Comparison of ENCODE assay signal across 11 cellular contexts in the genomic region with DNA sequence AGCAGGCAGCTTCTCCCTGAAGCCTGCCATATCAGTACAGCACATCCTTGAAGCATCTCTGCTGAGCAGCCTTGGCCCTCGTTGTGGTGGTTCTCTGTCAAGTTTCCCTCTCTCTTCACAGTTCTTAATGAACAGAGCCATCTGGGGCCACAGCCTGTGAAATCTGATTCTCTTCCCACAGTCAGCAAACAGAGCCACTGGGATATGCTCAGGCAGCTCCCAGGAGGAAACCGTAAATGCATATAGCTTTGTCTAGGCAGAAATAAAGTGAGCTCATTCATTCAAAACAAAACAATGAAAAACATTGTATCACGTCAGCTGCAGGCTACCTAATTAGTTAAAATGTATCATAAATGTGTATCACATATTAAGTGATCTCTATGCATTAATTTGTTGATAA.
DNase-seq lines count a peak whose midpoint lies in the region; TF ChIP-seq lines count a peak whose summit lies in the region.
"Had no signal": no experiment of that assay in that cellular context is flagged by ENCODE, and none has a peak within 500 bp of the region (broad histone marks: within the 10 kb centered on the region; RNA-seq: fewer than 3 reads in every experiment).

No MANE protein-coding gene starts in this region.

- H3K27ac ChIP-seq in sigmoid colon, result no peak overlapping the region

- H3K4me1 ChIP-seq in sigmoid colon, result no peaks in the 10 kb centered on the region

- 57 to 68% methylated on average over 3 of the region's 3 CpGs for WGBS in sigmoid colon, 2 donors

- in situ Hi-C loops in SK-MEL-5 (cut with HindIII; ENCODE audit: low pct_unique_long_range_greater_than_20kb, low sequenced_read_pairs), result no loop called here

- H3K27me3 ChIP-seq in sigmoid colon, result no peaks in the 10 kb centered on the region

- no peaks in the 10 kb centered on the region for H3K36me3 ChIP-seq in sigmoid colon

- no peak for TF ChIP-seq EP300 in sigmoid colon (IDR thresholded peaks at IDR 0.05)

- intact Hi-C loops in sigmoid colon (cut with DNase I), result no loop called here

- DNase-seq in AG20443 (ENCODE audit: low spot score), result peak; percentile 16
- DNase-seq in LoVo (ENCODE audit: low spot score), result peak; percentile 4
- DNase-seq in SK-MEL-5 (ENCODE audit: low read depth, low spot score), result peak; percentile 80
- peak; percentile 26 for DNase-seq in inferior parietal cortex (ENCODE audit: extremely low spot score)
- no peak for DNase-seq in NCI-H2227 (lab: John Stamatoyannopoulos, UW; ENCODE audit: unreplicated experiment)
- DNase-seq in sigmoid colon, result no peak
- no peak for DNase-seq in activated CD4-positive, CD25-positive, alpha-beta regulatory T cell treated with anti-CD3 and anti-CD28 coated beads, Interleukin-2, amount 50 U/mL, for 72 hours
- DNase-seq in medulla oblongata (ENCODE audit: extremely low spot score), result no peak
- DNase-seq: CD4-positive, alpha-beta memory T cell; midbrain; T-helper 2 cell had no signal

- H3K9me3 ChIP-seq in sigmoid colon, result no peaks in the 10 kb centered on the region

- H3K4me3 ChIP-seq in sigmoid colon, result no peak overlapping the region

- TF ChIP-seq POLR2A in sigmoid colon (IDR thresholded peaks at IDR 0.05), result no peak

- TF ChIP-seq CTCF in sigmoid colon (IDR thresholded peaks at IDR 0.05), result no peak

Comparison
In these comparisons a context has a peak if more than half of its experiments do, and no peak if none do; other contexts are left out.
1. DNase-seq: peak in AG20443 (single experiment), LoVo (single experiment), SK-MEL-5 (single experiment) and inferior parietal cortex (single experiment); none in NCI-H2227 (single experiment), sigmoid colon (single experiment), activated CD4-positive, CD25-positive, alpha-beta regulatory T cell treated with anti-CD3 and anti-CD28 coated beads, Interleukin-2, amount 50 U/mL, for 72 hours (single experiment) and medulla oblongata (single experiment).